Comparison of ENCODE assay signal across 28 cellular contexts in genomic region chr19:16360738-16361137, GRCh38. TPM values are rescaled to one million over a fixed set of nuclear protein-coding genes. Genes with fewer than 3 reads are reported as not detected.
DNase-seq lines count a peak whose midpoint lies in the region; ATAC-seq, FAIRE-seq and TF ChIP-seq lines count a peak whose summit lies in the region.
"Had no signal": no experiment of that assay in that cellular context is flagged by ENCODE, and none has a peak within 500 bp of the region (broad histone marks: within the 10 kb centered on the region; RNA-seq: fewer than 3 reads in every experiment).

No MANE protein-coding gene starts in this region.

- H3K36me3 Mint-ChIP-seq in activated CD8-positive, alpha-beta T cell treated with anti-CD3 and anti-CD28 coated beads, Interleukin-2, amount 10 ng/mL, durations not matched to agents 7 days and 5 days (ENCODE audit: low read depth) = peaks cover 52% of the 10 kb centered on the region
- peaks cover 8% of the 10 kb centered on the region for H3K36me3 Mint-ChIP-seq in activated CD8-positive, alpha-beta T cell treated with anti-CD3 and anti-CD28 coated beads for 36 hours (ENCODE audit: low read depth)

- H3K27me3 Mint-ChIP-seq in activated CD8-positive, alpha-beta T cell treated with anti-CD3 and anti-CD28 coated beads, Interleukin-2, amount 10 ng/mL, durations not matched to agents 7 days and 5 days (ENCODE audit: low read depth) = peaks cover 12% of the 10 kb centered on the region
- H3K27me3 Mint-ChIP-seq in activated CD8-positive, alpha-beta T cell treated with anti-CD3 and anti-CD28 coated beads for 36 hours = peaks cover 3% of the 10 kb centered on the region

- peak overlapping the region; percentile 43 for H3K27ac Mint-ChIP-seq in activated CD8-positive, alpha-beta T cell treated with anti-CD3 and anti-CD28 coated beads, Interleukin-2, amount 10 ng/mL, durations not matched to agents 7 days and 5 days
- H3K27ac Mint-ChIP-seq in activated CD8-positive, alpha-beta T cell treated with anti-CD3 and anti-CD28 coated beads for 36 hours = no peak overlapping the region
- H3K27ac Mint-ChIP-seq: nephron; stimulated activated naive CD8-positive, alpha-beta T cell treated with anti-CD3 and anti-CD28 coated beads, Interleukin-15, Interleukin-2, amounts not matched to agents 100 ng/mL and 50 ng/mL, for 24 hours had no signal

- TF ChIP-seq EP300 in esophagus muscularis mucosa (IDR thresholded peaks at IDR 0.05) (no peak), stomach (IDR thresholded peaks at IDR 0.05) (no peak)

- H3K9me3 Mint-ChIP-seq in activated CD8-positive, alpha-beta T cell treated with anti-CD3 and anti-CD28 coated beads, Interleukin-2, amount 10 ng/mL, durations not matched to agents 7 days and 5 days (ENCODE audit: insufficient read depth) = no peaks in the 10 kb centered on the region
- H3K9me3 Mint-ChIP-seq in activated CD8-positive, alpha-beta T cell treated with anti-CD3 and anti-CD28 coated beads for 36 hours = no peaks in the 10 kb centered on the region
- H3K9me3 Mint-ChIP-seq: nephron; stimulated activated naive CD8-positive, alpha-beta T cell treated with anti-CD3 and anti-CD28 coated beads, Interleukin-15, Interleukin-2, amounts not matched to agents 100 ng/mL and 50 ng/mL, for 24 hours had no signal

- H3K27ac ChIP-seq in esophagus muscularis mucosa (replicated peaks in 1 of 4) (peak overlapping the region; percentile 11 to 69 (median 32)), stomach (peak overlapping the region in 3 of 5 donors; percentile 2 to 44 (median 2))
- H3K27ac ChIP-seq: A549, brain microvascular endothelial cell, HL-60, SJSA1, tibial artery, VCaP had no signal

- TF ChIP-seq POLR2A in GM12891 (IDR thresholded peaks at IDR 0.05; ENCODE audit: low read depth, low read length) (no peak), esophagus muscularis mucosa (IDR thresholded peaks at IDR 0.05; ENCODE audit: low read depth) (no peak), stomach (IDR thresholded peaks at IDR 0.05) (no peak)

- peak overlapping the region; percentile 6 for H3K4me3 Mint-ChIP-seq in activated CD8-positive, alpha-beta T cell treated with anti-CD3 and anti-CD28 coated beads, Interleukin-2, amount 10 ng/mL, durations not matched to agents 7 days and 5 days
- no peak overlapping the region for H3K4me3 Mint-ChIP-seq in activated CD8-positive, alpha-beta T cell treated with anti-CD3 and anti-CD28 coated beads for 36 hours
- H3K4me3 Mint-ChIP-seq: nephron; stimulated activated naive CD8-positive, alpha-beta T cell treated with anti-CD3 and anti-CD28 coated beads, Interleukin-15, Interleukin-2, amounts not matched to agents 100 ng/mL and 50 ng/mL, for 24 hours had no signal

- H3K4me1 Mint-ChIP-seq in activated CD8-positive, alpha-beta T cell treated with anti-CD3 and anti-CD28 coated beads, Interleukin-2, amount 10 ng/mL, durations not matched to agents 7 days and 5 days (ENCODE audit: low read depth) = peaks cover 84% of the 10 kb centered on the region
- H3K4me1 Mint-ChIP-seq in activated CD8-positive, alpha-beta T cell treated with anti-CD3 and anti-CD28 coated beads for 36 hours (ENCODE audit: low read depth) = peaks cover 68% of the 10 kb centered on the region

- 81% methylated on average over 10 of the region's 10 CpGs for WGBS in esophagus muscularis mucosa
- WGBS in stomach, 5 donors = 81 to 92% (median 89%) methylated on average over 10 of the region's 10 CpGs

- H3K27me3 ChIP-seq in esophagus muscularis mucosa (no peaks in the 10 kb centered on the region), stomach (no peaks in the 10 kb centered on the region)
- H3K27me3 ChIP-seq: brain microvascular endothelial cell, SJSA1, tibial artery had no signal

- H3K4me1 ChIP-seq in esophagus muscularis mucosa (peaks cover 4 to 34% (median 14%) of the 10 kb centered on the region in 4 donors), stomach (peaks cover 12 to 32% (median 29%) of the 10 kb centered on the region in 4 donors)
- H3K4me1 ChIP-seq: A549, SJSA1 had no signal

- H3K36me3 ChIP-seq in esophagus muscularis mucosa = peaks cover 0 to 27% (median 11%) of the 10 kb centered on the region in 4 donors
- peaks cover 2 to 26% (median 23%) of the 10 kb centered on the region in 4 donors for H3K36me3 ChIP-seq in stomach
- H3K36me3 ChIP-seq: brain microvascular endothelial cell had no signal

- ATAC-seq in activated CD8-positive, alpha-beta T cell treated with anti-CD3 and anti-CD28 coated beads, Interleukin-2, amount 10 ng/mL, durations not matched to agents 7 days and 5 days = no peak
- ATAC-seq in activated CD8-positive, alpha-beta T cell treated with anti-CD3 and anti-CD28 coated beads for 36 hours = no peak
- ATAC-seq in HG03280 (IDR thresholded peaks at IDR 0.05; ENCODE audit: unreplicated experiment) (no peak), SK-N-SH treated with all-trans-retinoic acid at 6 μM for 48 hours (no peak), GM19455 (IDR thresholded peaks at IDR 0.05; ENCODE audit: unreplicated experiment) (no peak)
- ATAC-seq: A549 had no signal

- CTCF ChIA-PET in activated CD8-positive, alpha-beta T cell treated with anti-CD3 and anti-CD28 coated beads, Interleukin-2, amount 10 ng/mL, durations not matched to agents 7 days and 5 days (lab: Charles Lee) = interaction anchor here (0.8 to 2.2 kb wide), 5 partner anchors 16 to 145 kb away, joined by 3 to 6 read pairs (median 4); no protein-coding TSS in a partner anchor
- CTCF ChIA-PET in activated CD8-positive, alpha-beta T cell treated with anti-CD3 and anti-CD28 coated beads for 36 hours (lab: Charles Lee) = interaction anchor here (1.2 to 1.7 kb wide), 5 partner anchors 10 to 115 kb away, joined by 3 to 6 read pairs (median 4); no protein-coding TSS in a partner anchor

- POLR2A ChIA-PET in activated CD8-positive, alpha-beta T cell treated with anti-CD3 and anti-CD28 coated beads, Interleukin-2, amount 10 ng/mL, durations not matched to agents 7 days and 5 days (lab: Charles Lee) = interaction anchor here (0.7 to 22.4 kb wide), 4 partner anchors 11 to 143 kb away, joined by 4 to 556 read pairs (median 6); partner anchors contain the start of gene KLF2
- POLR2A ChIA-PET in activated CD8-positive, alpha-beta T cell treated with anti-CD3 and anti-CD28 coated beads for 36 hours (lab: Charles Lee) = interaction anchor here (0.6 to 1.7 kb wide), 4 partner anchors 11 to 33 kb away, joined by 3 to 5 read pairs (median 4); no protein-coding TSS in a partner anchor

- H3K4me3 ChIP-seq in esophagus muscularis mucosa = no peak overlapping the region
- no peak overlapping the region for H3K4me3 ChIP-seq in stomach
- H3K4me3 ChIP-seq: A549, SJSA1, tibial artery had no signal

- FAIRE-seq in GM12891 (lab: Jason Lieb, UNC) = peak; percentile 5
- FAIRE-seq: A549, GM18507, small intestine had no signal

- H3K9me3 ChIP-seq in esophagus muscularis mucosa = no peaks in the 10 kb centered on the region
- H3K9me3 ChIP-seq in stomach = no peaks in the 10 kb centered on the region
- H3K9me3 ChIP-seq: A549, Caco-2, SJSA1, tibial artery had no signal

- no peak for DNase-seq in activated CD8-positive, alpha-beta T cell treated with anti-CD3 and anti-CD28 coated beads, Interleukin-2, amount 10 ng/mL, durations not matched to agents 7 days and 5 days
- DNase-seq in activated CD8-positive, alpha-beta T cell treated with anti-CD3 and anti-CD28 coated beads for 36 hours = no peak
- DNase-seq in GM12891 (ENCODE audit: insufficient read length, low spot score) (no peak), esophagus muscularis mucosa (ENCODE audit: extremely low spot score) (no peak), stomach (no peak)
- DNase-seq: activated CD4-positive, alpha-beta T cell treated with anti-CD3 and anti-CD28 coated beads, Interleukin-2, amount 50 U/mL, for 1 hour; activated effector memory CD4-positive, alpha-beta T cell treated with anti-CD3 and anti-CD28 coated beads, Interleukin-2, amount 50 U/mL, for 16 hours; brain microvascular endothelial cell; Caco-2; DMS79; GDM1; glutamatergic neuron; Karpas-422; NCI-H1436 treated with DMSO at 0.1 percent for 48 hours; NCI-H82; retina; small intestine had no signal

- intact Hi-C loops in activated CD8-positive, alpha-beta T cell treated with anti-CD3 and anti-CD28 coated beads for 36 hours (cut with micrococcal nuclease) = no loop called here
- intact Hi-C loops in esophagus muscularis mucosa (cut with DNase I) = no loop called here
- intact Hi-C loops in stomach (cut with DNase I; ENCODE audit: low total_unique reads) = no loop called here

- TF ChIP-seq CTCF in activated CD8-positive, alpha-beta T cell treated with anti-CD3 and anti-CD28 coated beads for 36 hours (IDR thresholded peaks at IDR 0.05) = no peak
- TF ChIP-seq CTCF in esophagus muscularis mucosa (IDR thresholded peaks at IDR 0.05) (no peak), stomach (IDR thresholded peaks at IDR 0.05) (no peak)

TF ChIP-seq in GM12891, 5 proteins besides CTCF, POLR2A, EP300 and RAD21:
- TF ChIP-seq POLR2AphosphoS5 (IDR thresholded peaks at IDR 0.05; ENCODE audit: low read depth, low read length) (no peak), POU2F2 (IDR thresholded peaks at IDR 0.05; ENCODE audit: low read depth, low read length) (no peak), SPI1 (IDR thresholded peaks at IDR 0.05; ENCODE audit: low read depth, low read length) (no peak), TAF1 (IDR thresholded peaks at IDR 0.05; ENCODE audit: low read depth, low read length) (no peak), PAX5 (IDR thresholded peaks at IDR 0.05; ENCODE audit: insufficient read depth, low read length, severe bottlenecking) (no peak)

TF ChIP-seq in SK-N-SH treated with all-trans-retinoic acid at 6 μM for 48 hours, 23 proteins besides CTCF, POLR2A, EP300 and RAD21 (continues in another document):
- no peak for TF ChIP-seq RARB (CRISPR knock-in tag; IDR thresholded peaks at IDR 0.05)
- TF ChIP-seq ZNF70 (CRISPR knock-in tag; IDR thresholded peaks at IDR 0.05) = no peak
- TF ChIP-seq CREB5 (CRISPR knock-in tag; IDR thresholded peaks at IDR 0.05; ENCODE audit: low read depth) = no peak

RNA-seq across cellular contexts. Expression of gene KLF2, which starts 36.1 kb away (rescaled TPM):
- total RNA-seq in activated CD8-positive, alpha-beta T cell treated with anti-CD3 and anti-CD28 coated beads, Interleukin-2, amount 10 ng/mL, durations not matched to agents 7 days and 5 days = 100 to 1,000 TPM in 1 of 2 experiments, 10 to 100 TPM in 1; 96.0 to 100 TPM
- total RNA-seq in activated CD8-positive, alpha-beta T cell treated with anti-CD3 and anti-CD28 coated beads for 36 hours = 1 to 10 TPM in 1 of 2 experiments, under 1 TPM in 1; 0.94 to 1.0 TPM
- polyA plus RNA-seq in GM12891 (2012; ENCODE audit: low read depth, missing spikeins) = 4.0 TPM
- total RNA-seq in esophagus muscularis mucosa (10 to 100 TPM; 64.9 to 74.1 (median 68.5) TPM), stomach (100 to 1,000 TPM in 1 of 5 donors, 10 to 100 TPM in 4; 31.0 to 107 (median 72.3) TPM)
- polyA plus RNA-seq in stomach = 10 to 100 TPM in 2 of 3 donors, 1 to 10 TPM in 1; 9.5 to 69.5 (median 16.7) TPM

Comparison
In these comparisons a context has a peak if more than half of its experiments do, and no peak if none do; other contexts are left out.
1. RNA of gene KLF2, which starts 36.1 kb away (total RNA-seq): 96.0 to 100 TPM in activated CD8-positive, alpha-beta T cell treated with anti-CD3 and anti-CD28 coated beads, Interleukin-2, amount 10 ng/mL, durations not matched to agents 7 days and 5 days, 31.0 to 107 TPM in stomach and 64.9 to 74.1 TPM in esophagus muscularis mucosa; 0.94 to 1.0 TPM in activated CD8-positive, alpha-beta T cell treated with anti-CD3 and anti-CD28 coated beads for 36 hours; every median in the first group is over 10 times any median in the second.